Comparison of ENCODE assay signal across 17 cellular contexts in the genomic region with DNA sequence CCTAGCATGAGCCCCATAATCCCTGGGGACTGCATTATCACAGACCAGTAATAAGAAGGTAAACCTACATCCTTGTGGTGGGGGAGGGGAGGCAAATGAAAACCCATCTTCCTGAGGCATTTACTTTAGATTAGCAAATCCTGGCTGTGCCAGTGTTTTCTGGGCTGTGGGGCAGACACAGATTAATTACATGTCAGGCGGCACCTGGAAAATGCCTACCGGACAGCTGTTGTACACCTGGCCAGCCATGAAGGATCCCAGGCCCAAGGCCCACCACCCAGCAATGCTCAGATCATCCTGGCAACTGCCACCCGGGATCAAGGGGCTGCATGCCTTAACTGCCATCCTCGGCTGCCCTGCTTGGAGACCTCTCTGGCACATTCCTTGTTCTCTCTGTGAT. TPM values are rescaled to one million over a fixed set of nuclear protein-coding genes. Genes with fewer than 3 reads are reported as not detected.
DNase-seq lines count a peak whose midpoint lies in the region; ATAC-seq and TF ChIP-seq lines count a peak whose summit lies in the region.
"Had no signal": no experiment of that assay in that cellular context is flagged by ENCODE, and none has a peak within 500 bp of the region (broad histone marks: within the 10 kb centered on the region; RNA-seq: fewer than 3 reads in every experiment).

No MANE protein-coding gene starts in this region.

- peak overlapping the region; percentile 11 for H2BK12ac ChIP-seq in trophoblast cell (ENCODE audit: low read length)

- no peaks in the 10 kb centered on the region for H3K27me3 ChIP-seq in heart left ventricle
- no peaks in the 10 kb centered on the region for H3K27me3 ChIP-seq in gastroesophageal sphincter
- H3K27me3 ChIP-seq in trophoblast cell (ENCODE audit: insufficient read depth, low read length), result no peaks in the 10 kb centered on the region
- no peaks in the 10 kb centered on the region for H3K27me3 ChIP-seq in uterus
- H3K27me3 ChIP-seq: upper lobe of right lung had no signal

- H2BK5ac ChIP-seq in trophoblast cell (ENCODE audit: low read depth, low read length, poor library complexity), result no peak overlapping the region

- H2AK5ac ChIP-seq in trophoblast cell (ENCODE audit: low read length), result no peak overlapping the region

- H3K18ac ChIP-seq in trophoblast cell (ENCODE audit: low read length), result peak overlapping the region; percentile 62

- TF ChIP-seq CTCF in heart left ventricle (IDR thresholded peaks at IDR 0.05) (no peak), gastroesophageal sphincter (IDR thresholded peaks at IDR 0.05) (no peak), uterus (IDR thresholded peaks at IDR 0.05) (no peak)

- H4K8ac ChIP-seq in trophoblast cell (ENCODE audit: low read depth, low read length), result no peak overlapping the region

- peaks cover 2% of the 10 kb centered on the region for H3K79me1 ChIP-seq in trophoblast cell (ENCODE audit: low read length)

- peak overlapping the region; percentile 45 for H2AFZ ChIP-seq in trophoblast cell (ENCODE audit: insufficient read depth, low read length, poor library complexity)

- H3K9me3 ChIP-seq in heart left ventricle (no peaks in the 10 kb centered on the region), gastroesophageal sphincter (no peaks in the 10 kb centered on the region), trophoblast cell (ENCODE audit: insufficient read depth, low read depth, low read length) (no peaks in the 10 kb centered on the region), uterus (no peaks in the 10 kb centered on the region)
- H3K9me3 ChIP-seq: upper lobe of right lung had no signal

- H3K4me3 ChIP-seq in heart left ventricle (no peak overlapping the region), gastroesophageal sphincter (no peak overlapping the region), trophoblast cell (ENCODE audit: low read depth, low read length) (no peak overlapping the region), uterus (no peak overlapping the region)
- H3K4me3 ChIP-seq: upper lobe of right lung had no signal

- no peak overlapping the region for H3K23ac ChIP-seq in trophoblast cell (ENCODE audit: low read length)

- ATAC-seq in heart left ventricle (no peak), left ventricle myocardium superior (no peak), gastroesophageal sphincter (no peak)
- ATAC-seq: upper lobe of right lung had no signal

- TF ChIP-seq EP300 in gastroesophageal sphincter (IDR thresholded peaks at IDR 0.05), result no peak

- peak overlapping the region; percentile 11 for H3K14ac ChIP-seq in trophoblast cell (ENCODE audit: low read length)

- H3K4ac ChIP-seq in trophoblast cell (ENCODE audit: low read depth, low read length), result no peak overlapping the region

- WGBS in heart left ventricle, 4 donors, result 66 to 76% (median 71%) methylated on average over 4 of the region's 4 CpGs
- 20 to 76% methylated on average over 1 to 3 of the region's 4 CpGs for WGBS in gastroesophageal sphincter (ENCODE audit: low coverage in 1 of 2), 2 donors
- no CpG with 5 or more reads among the region's 4 CpGs for WGBS in trophoblast cell (ENCODE audit: extremely low coverage, insufficient coverage, insufficient read length)

- no peaks in the 10 kb centered on the region for H3K79me2 ChIP-seq in trophoblast cell (ENCODE audit: control insufficient read depth, insufficient read depth, low read length, poor library complexity)

- H3K36me3 ChIP-seq in heart left ventricle, result peaks cover 0 to 60% (median 10%) of the 10 kb centered on the region in 9 donors
- peaks cover 0 to 14% of the 10 kb centered on the region in 2 donors for H3K36me3 ChIP-seq in gastroesophageal sphincter
- H3K36me3 ChIP-seq in trophoblast cell (ENCODE audit: control insufficient read depth in 1 of 2, insufficient read depth in 2 of 2, low read length in 2 of 2), result peaks cover 10 to 11% of the 10 kb centered on the region in 2 experiments
- H3K36me3 ChIP-seq in uterus, result no peaks in the 10 kb centered on the region

- H4K91ac ChIP-seq in trophoblast cell (ENCODE audit: low read depth, low read length), result no peak overlapping the region

- intact Hi-C loops in heart left ventricle (cut with DNase I) (loop anchor here in 2 of 10 donors (2.0 kb wide), 2 partner anchors 15 to 17 kb away; no protein-coding TSS in a partner anchor), left ventricle myocardium superior (cut with micrococcal nuclease) (no loop called here), uterus (cut with DNase I; ENCODE audit: low total_unique reads) (no loop called here)

- no peak for TF ChIP-seq POLR2A in heart left ventricle (IDR thresholded peaks at IDR 0.05)
- no peak for TF ChIP-seq POLR2A in gastroesophageal sphincter (IDR thresholded peaks at IDR 0.05)
- no peak for TF ChIP-seq POLR2A in uterus (IDR thresholded peaks at IDR 0.05)

- peak overlapping the region in 11 of 12 donors; percentile 31 to 87 (median 80) for H3K27ac ChIP-seq in heart left ventricle
- H3K27ac ChIP-seq in gastroesophageal sphincter, result peak overlapping the region; percentile 43 to 91 (median 86)
- no peak overlapping the region for H3K27ac ChIP-seq in trophoblast cell (ENCODE audit: low read depth, low read length)
- peak overlapping the region; percentile 71 to 100 for H3K27ac ChIP-seq in uterus

- DNase-seq in heart left ventricle, result no peak
- no peak for DNase-seq in left ventricle myocardium superior
- no peak for DNase-seq in trophoblast cell
- DNase-seq in uterus, result no peak
- no peak for DNase-seq in GM19240 (ENCODE audit: insufficient read length, low spot score)
- DNase-seq in activated effector memory CD4-positive, alpha-beta T cell treated with anti-CD3 and anti-CD28 coated beads, Interleukin-2, amount 50 U/mL, for 16 hours, result no peak
- no peak for DNase-seq in mucosa of gallbladder (ENCODE audit: low spot score)
- DNase-seq: activated CD4-positive, alpha-beta memory T cell treated with anti-CD3 and anti-CD28 coated beads, Interleukin-2, amount 10 ng/mL, durations not matched to agents 7 days and 5 days; activated effector memory CD4-positive, alpha-beta T cell treated with Interleukin-2 at 50 U/mL for 16 hours; amygdala; EL; glutamatergic neuron; naive B cell; NCI-H187 treated with DMSO at 0.1 percent for 48 hours; NCI-H524; upper lobe of right lung had no signal

- peaks cover 9 to 98% (median 71%) of the 10 kb centered on the region in 12 donors for H3K4me1 ChIP-seq in heart left ventricle
- peaks cover 25 to 99% (median 52%) of the 10 kb centered on the region in 3 donors for H3K4me1 ChIP-seq in gastroesophageal sphincter
- peaks cover 5 to 8% of the 10 kb centered on the region in 2 experiments for H3K4me1 ChIP-seq in trophoblast cell (ENCODE audit: control insufficient read depth in 1 of 2, insufficient read depth in 2 of 2, low read length in 2 of 2)
- peaks cover 20 to 34% of the 10 kb centered on the region in 2 donors for H3K4me1 ChIP-seq in uterus

- H2BK120ac ChIP-seq in trophoblast cell (ENCODE audit: insufficient read depth, low read length, poor library complexity), result no peak overlapping the region

- H4K12ac ChIP-seq in trophoblast cell (ENCODE audit: low read depth, low read length), result peak overlapping the region; percentile 69

- H3K4me2 ChIP-seq in trophoblast cell (ENCODE audit: low read length), result no peak overlapping the region

- no peak overlapping the region for H3K9ac ChIP-seq in trophoblast cell (ENCODE audit: low read length)

RNA-seq across cellular contexts. Expression of gene RASA2, which starts 59.1 kb away (rescaled TPM):
- total RNA-seq in heart left ventricle, result 10 to 100 TPM in 1 of 9 donors, 1 to 10 TPM in 8; 2.2 to 12.3 (median 4.2) TPM
- 1 to 10 TPM; 2.0 to 2.2 TPM for polyA plus RNA-seq in heart left ventricle
- 5.1 TPM for total RNA-seq in left ventricle myocardium superior
- total RNA-seq in gastroesophageal sphincter, result 10 to 100 TPM; 10.6 to 15.5 (median 14.8) TPM
- 10.9 and 11.3 TPM in 2 replicates for polyA plus RNA-seq in trophoblast cell (2013)
- total RNA-seq in uterus, result 10 to 100 TPM; 11.3 to 49.4 (median 38.7) TPM
- total RNA-seq in mucosa of gallbladder, result 10.0 TPM

RNA-seq across cellular contexts. Expression of gene ZBTB38, which starts 59.5 kb away (rescaled TPM):
- total RNA-seq in heart left ventricle, result 100 to 1,000 TPM in 7 of 9 donors, 10 to 100 TPM in 2; 97.5 to 189 (median 128) TPM
- 10 to 100 TPM; 15.5 to 88.1 TPM for polyA plus RNA-seq in heart left ventricle
- total RNA-seq in left ventricle myocardium superior, result 105 TPM
- 100 to 1,000 TPM; 183 to 225 (median 203) TPM for total RNA-seq in gastroesophageal sphincter
- polyA plus RNA-seq in trophoblast cell (2013), result 38.2 and 38.5 TPM in 2 replicates
- total RNA-seq in uterus, result 100 to 1,000 TPM; 125 to 183 (median 149) TPM
- total RNA-seq in mucosa of gallbladder, result 159 TPM
